ENCODE assay signal across 1 cellular context in the genomic region with DNA sequence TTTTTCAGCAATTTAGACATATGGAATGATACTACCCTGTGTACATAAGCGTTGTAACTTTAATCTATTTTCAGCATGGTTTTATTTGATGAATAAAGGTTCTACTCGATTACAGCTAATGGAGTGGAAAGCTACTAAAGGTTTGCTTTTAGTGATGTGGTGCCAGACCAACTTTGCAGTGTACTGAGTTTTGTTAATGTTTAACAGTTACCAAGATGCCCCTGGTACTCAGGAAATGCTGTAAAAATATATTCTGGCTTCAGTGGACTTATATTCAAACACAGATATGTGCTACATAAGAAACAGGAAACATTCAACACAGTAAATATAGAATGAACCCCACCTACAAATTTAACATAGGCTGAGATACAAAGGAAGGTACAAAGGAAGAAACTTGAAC.
TF ChIP-seq lines count a peak whose summit lies in the region.

No MANE protein-coding gene starts in this region.

TF ChIP-seq in endothelial cell of umbilical vein, 7 proteins besides CTCF, POLR2A, EP300 and RAD21 (continued from another document):
- TF ChIP-seq, protein P1, sequence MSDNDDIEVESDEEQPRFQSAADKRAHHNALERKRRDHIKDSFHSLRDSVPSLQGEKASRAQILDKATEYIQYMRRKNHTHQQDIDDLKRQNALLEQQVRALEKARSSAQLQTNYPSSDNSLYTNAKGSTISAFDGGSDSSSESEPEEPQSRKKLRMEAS (IDR thresholded peaks at IDR 0.05; ENCODE audit: insufficient read depth, insufficient read length), result no peak
- no peak for TF ChIP-seq POLR2AphosphoS5 (IDR thresholded peaks at IDR 0.05; ENCODE audit: insufficient read depth, low read depth, low read length)
